In genomic region chr16:7487896-7488295, GRCh38 we compare ENCODE assay signal across 20 cellular contexts.
"Had no signal": no experiment of that assay in that cellular context is flagged by ENCODE, and none has a peak within 500 bp of the region (broad histone marks: within the 10 kb centered on the region; RNA-seq: fewer than 3 reads in every experiment).

No MANE protein-coding gene starts in this region.

- H3K27ac ChIP-seq: SJSA1, SK-N-MC had no signal

- H3K36me3 ChIP-seq: MG63, SJSA1 had no signal

- H3K27me3 ChIP-seq: MG63, SJSA1 had no signal

- DNase-seq: IMR-90, Karpas-422, KG1, MG63, NCI-H1092, NCI-H1105 treated with DMSO at 0.1 percent for 48 hours, NCI-H1417 treated with DMSO at 0.1 percent for 48 hours, NCI-H146, NCI-H1694 treated with DMSO at 0.1 percent for 48 hours, NCI-H1930, NCI-H2081, NCI-H2107, NCI-H524, NCI-H526 treated with DMSO at 0.1 percent for 48 hours, Right ventricle myocardium superior, RPMI8226, SIG-M5 had no signal

- H3K9me3 ChIP-seq: MG63 had no signal

- H3K4me3 ChIP-seq: MG63, SJSA1, SK-N-MC had no signal

- H3K4me1 ChIP-seq: SJSA1 had no signal

- ATAC-seq: HepG2 had no signal
